In genomic region chr14:75859746-75860145, GRCh38 we compare ENCODE assay signal across 20 cellular contexts.
A peak's percentile ranks its signal among the peaks of the same experiment; 100 is the strongest.
DNase-seq lines count a peak whose midpoint lies in the region; ATAC-seq, FAIRE-seq and TF ChIP-seq lines count a peak whose summit lies in the region.
"Had no signal": no experiment of that assay in that cellular context is flagged by ENCODE, and none has a peak within 500 bp of the region (broad histone marks: within the 10 kb centered on the region; RNA-seq: fewer than 3 reads in every experiment).

No MANE protein-coding gene starts in this region.

- DNase-seq in HEK293T (ENCODE audit: extremely low spot score), result no peak
- DNase-seq in astrocyte (ENCODE audit: low read depth), result no peak
- no peak for DNase-seq in hepatocyte (ENCODE audit: low spot score)
- no peak for DNase-seq in smooth muscle cell (lab: John Stamatoyannopoulos, UW; ENCODE audit: unreplicated experiment)
- no peak for DNase-seq in activated naive CD4-positive, alpha-beta T cell treated with anti-CD3 and anti-CD28 coated beads, Interleukin-2, amount 50 U/mL, for 72 hours (ENCODE audit: low spot score in 2 of 2)
- no peak for DNase-seq in activated naive CD4-positive, alpha-beta T cell treated with anti-CD3 and anti-CD28 coated beads, Interleukin-2, amount 50 U/mL, for 16 hours
- no peak for DNase-seq in GM20000 (ENCODE audit: low spot score)
- no peak for DNase-seq in activated T-cell treated with anti-CD3 and anti-CD28 coated beads, Interleukin-2, amount 50 U/mL, for 48 hours
- DNase-seq: CD8-positive, alpha-beta memory T cell; DMS79 treated with DMSO at 0.1 percent for 48 hours; HCEC 1CT; NCI-H1092 treated with DMSO at 0.1 percent for 48 hours; NCI-H2081 treated with DMSO at 0.1 percent for 48 hours; NCI-H2227 treated with DMSO at 0.1 percent for 48 hours; NCI-H510A treated with DMSO at 0.1 percent for 48 hours; NCI-H774; OCI-M1; Right ventricle myocardium superior had no signal

- H3K4me2 ChIP-seq in astrocyte (ENCODE audit: low read length) (no peak overlapping the region), hepatocyte (peak overlapping the region; percentile 16), smooth muscle cell (no peak overlapping the region)
- H3K4me2 ChIP-seq: BLaER1 treated with 17β-estradiol and CSF1 and Interleukin-3, amounts not matched to agents 10 nM and 100 nM; GM23338 had no signal

- TF ChIP-seq CTCF in astrocyte (IDR thresholded peaks at IDR 0.05; ENCODE audit: insufficient read depth, low read depth, low read length) (no peak), hepatocyte (IDR thresholded peaks at IDR 0.05; ENCODE audit: poor library complexity) (no peak), smooth muscle cell (IDR thresholded peaks at IDR 0.05; ENCODE audit: borderline replicate concordance, insufficient read depth, poor library complexity, severe bottlenecking) (no peak), GM20000 (IDR thresholded peaks at IDR 0.05; ENCODE audit: extremely low read depth, missing control alignments) (no peak)

- no peaks in the 10 kb centered on the region for H3K27me3 ChIP-seq in astrocyte (ENCODE audit: insufficient read depth, low read length)
- no peaks in the 10 kb centered on the region for H3K27me3 ChIP-seq in hepatocyte
- H3K27me3 ChIP-seq in smooth muscle cell (ENCODE audit: low read depth), result no peaks in the 10 kb centered on the region
- H3K27me3 ChIP-seq: BLaER1 treated with 17β-estradiol and CSF1 and Interleukin-3, amounts not matched to agents 10 nM and 100 nM had no signal

- peaks cover 13% of the 10 kb centered on the region for H3F3A ChIP-seq in smooth muscle cell (ENCODE audit: low read depth)

- no peak overlapping the region for H3K4me3 Mint-ChIP-seq in astrocyte (ENCODE audit: unreplicated experiment)
- H3K4me3 Mint-ChIP-seq: CD8-positive, alpha-beta memory T cell; GM23338 had no signal

- H3K79me2 ChIP-seq in astrocyte (ENCODE audit: insufficient read depth, low read length) (no peaks in the 10 kb centered on the region), hepatocyte (no peaks in the 10 kb centered on the region), smooth muscle cell (ENCODE audit: low read depth) (no peaks in the 10 kb centered on the region)

- H3K36me3 Mint-ChIP-seq in astrocyte (ENCODE audit: low read depth, unreplicated experiment), result no peaks in the 10 kb centered on the region
- H3K36me3 Mint-ChIP-seq in activated naive CD4-positive, alpha-beta T cell treated with anti-CD3 and anti-CD28 coated beads, Interleukin-2, amount 50 U/mL, for 72 hours, result no peaks in the 10 kb centered on the region

- H3K36me3 ChIP-seq in astrocyte (ENCODE audit: insufficient read depth, low read length) (no peaks in the 10 kb centered on the region), hepatocyte (replicated peaks; ENCODE audit: insufficient read depth, low read depth) (no peaks in the 10 kb centered on the region), smooth muscle cell (ENCODE audit: low read depth) (no peaks in the 10 kb centered on the region)

- H3K4me1 Mint-ChIP-seq in astrocyte (ENCODE audit: low read depth, unreplicated experiment), result peaks cover 39% of the 10 kb centered on the region
- H3K4me1 Mint-ChIP-seq: CD8-positive, alpha-beta memory T cell had no signal

- H4K20me1 ChIP-seq in astrocyte (ENCODE audit: insufficient read depth, low read length), result no peaks in the 10 kb centered on the region
- no peaks in the 10 kb centered on the region for H4K20me1 ChIP-seq in hepatocyte (ENCODE audit: insufficient read depth, poor library complexity, severe bottlenecking)
- H4K20me1 ChIP-seq in smooth muscle cell (ENCODE audit: low read depth), result no peaks in the 10 kb centered on the region
- H4K20me1 ChIP-seq: BLaER1 treated with 17β-estradiol and CSF1 and Interleukin-3, amounts not matched to agents 10 nM and 100 nM had no signal

- peak overlapping the region; percentile 55 for H3K27ac Mint-ChIP-seq in astrocyte (ENCODE audit: unreplicated experiment)
- no peak overlapping the region for H3K27ac Mint-ChIP-seq in activated naive CD4-positive, alpha-beta T cell treated with anti-CD3 and anti-CD28 coated beads, Interleukin-2, amount 50 U/mL, for 72 hours
- H3K27ac Mint-ChIP-seq: CD8-positive, alpha-beta memory T cell; GM23338 had no signal

- no peak for ATAC-seq in activated naive CD4-positive, alpha-beta T cell treated with anti-CD3 and anti-CD28 coated beads, Interleukin-2, amount 50 U/mL, for 72 hours

- 63% methylated on average over 3 of the region's 3 CpGs for WGBS in hepatocyte (ENCODE audit: low lambda C conversion rate, missing lambda C conversion rate)
- WGBS in smooth muscle cell (ENCODE audit: low lambda C conversion rate), result 56% methylated on average over 3 of the region's 3 CpGs

- H3K9me3 Mint-ChIP-seq in astrocyte (ENCODE audit: unreplicated experiment), result no peaks in the 10 kb centered on the region
- no peaks in the 10 kb centered on the region for H3K9me3 Mint-ChIP-seq in activated naive CD4-positive, alpha-beta T cell treated with anti-CD3 and anti-CD28 coated beads, Interleukin-2, amount 50 U/mL, for 72 hours
- H3K9me3 Mint-ChIP-seq: CD8-positive, alpha-beta memory T cell; GM23338 had no signal

- no peaks in the 10 kb centered on the region for H3K9me2 ChIP-seq in hepatocyte (replicated peaks; ENCODE audit: insufficient read depth)

- no peak overlapping the region for H3K27ac ChIP-seq in astrocyte (ENCODE audit: low read depth, low read length)
- H3K27ac ChIP-seq in hepatocyte, result peak overlapping the region; percentile 41
- H3K27ac ChIP-seq in smooth muscle cell (ENCODE audit: low read depth), result peak overlapping the region; percentile 88
- H3K27ac ChIP-seq: BLaER1 treated with 17β-estradiol and CSF1 and Interleukin-3, amounts not matched to agents 10 nM and 100 nM had no signal

- H3K9me3 ChIP-seq in astrocyte (ENCODE audit: insufficient read depth, low read depth, low read length) (no peaks in the 10 kb centered on the region), hepatocyte (ENCODE audit: low read depth) (no peaks in the 10 kb centered on the region), smooth muscle cell (replicated peaks; ENCODE audit: low read depth) (no peaks in the 10 kb centered on the region)
- H3K9me3 ChIP-seq: BLaER1 treated with 17β-estradiol and CSF1 and Interleukin-3, amounts not matched to agents 10 nM and 100 nM had no signal

- H2AFZ ChIP-seq in astrocyte (ENCODE audit: low read depth, low read length) (no peak overlapping the region), hepatocyte (no peak overlapping the region), smooth muscle cell (ENCODE audit: low read depth) (no peak overlapping the region)
- H2AFZ ChIP-seq: GM23338 had no signal

- FAIRE-seq in astrocyte (lab: Jason Lieb, UNC), result no peak

- no peaks in the 10 kb centered on the region for H3K27me3 Mint-ChIP-seq in astrocyte (ENCODE audit: low read depth, unreplicated experiment)
- H3K27me3 Mint-ChIP-seq: CD8-positive, alpha-beta memory T cell had no signal

- H3K9ac ChIP-seq in astrocyte (ENCODE audit: low read length), result no peak overlapping the region
- H3K9ac ChIP-seq in smooth muscle cell (ENCODE audit: low read depth), result no peak overlapping the region
- H3K9ac ChIP-seq: BLaER1 treated with 17β-estradiol and CSF1 and Interleukin-3, amounts not matched to agents 10 nM and 100 nM had no signal

- H3K4me1 ChIP-seq in astrocyte (ENCODE audit: insufficient read depth, low read length), result peaks cover 16% of the 10 kb centered on the region
- H3K4me1 ChIP-seq in hepatocyte (ENCODE audit: insufficient read depth), result peaks cover 10% of the 10 kb centered on the region
- peaks cover 22% of the 10 kb centered on the region for H3K4me1 ChIP-seq in smooth muscle cell (ENCODE audit: low read depth)
- H3K4me1 ChIP-seq: BLaER1 treated with 17β-estradiol and CSF1 and Interleukin-3, amounts not matched to agents 10 nM and 100 nM had no signal

- POLR2A ChIA-PET in HEK293T (lab: Yijun Ruan, JAX), result interaction anchor here (1.6 kb wide), 1 partner anchor 9 kb away, joined by 4 read pairs; no protein-coding TSS in a partner anchor

- CTCF ChIA-PET in HEK293T (lab: Yijun Ruan, JAX), result interaction anchor here (1.1 kb wide), 2 partner anchors 28 to 47 kb away, joined by 3 read pairs; no protein-coding TSS in a partner anchor

- H3K4me3 ChIP-seq in astrocyte (ENCODE audit: insufficient read depth, low read depth, low read length) (no peak overlapping the region), hepatocyte (no peak overlapping the region), smooth muscle cell (no peak overlapping the region)
- H3K4me3 ChIP-seq: BLaER1 treated with 17β-estradiol and CSF1 and Interleukin-3, amounts not matched to agents 10 nM and 100 nM; GM23338 had no signal

TF ChIP-seq in HEK293T, 16 proteins besides CTCF, POLR2A, EP300 and RAD21:
- TF ChIP-seq NFRKB (IDR thresholded peaks at IDR 0.05), result no peak
- TF ChIP-seq PKNOX1 (IDR thresholded peaks at IDR 0.05), result peak; percentile 47
